10 cellular contexts compared by ENCODE assay signal in genomic region chrX:18410038-18410437, GRCh38. TPM values are rescaled to one million over a fixed set of nuclear protein-coding genes. Genes with fewer than 3 reads are reported as not detected.
DNase-seq lines count a peak whose midpoint lies in the region; ATAC-seq, FAIRE-seq and TF ChIP-seq lines count a peak whose summit lies in the region.
"Had no signal": no experiment of that assay in that cellular context is flagged by ENCODE, and none has a peak within 500 bp of the region (broad histone marks: within the 10 kb centered on the region; RNA-seq: fewer than 3 reads in every experiment).

No MANE protein-coding gene starts in this region.

- CTCF ChIA-PET in GM12878 (lab: Yijun Ruan, JAX), result interaction anchor here (0.7 to 1.5 kb wide), 6 partner anchors 18 to 923 kb away, joined by 3 to 7 read pairs (median 3); no protein-coding TSS in a partner anchor
- CTCF ChIA-PET in HepG2 (lab: Yijun Ruan, JAX; ENCODE audit: low intra/inter-chr PET ratio, low total read pairs), result no interaction called here

- intact Hi-C loops in GM12878 (cut with micrococcal nuclease; ENCODE audit: unreplicated experiment) (no loop called here), HepG2 (cut with micrococcal nuclease; ENCODE audit: unreplicated experiment) (no loop called here)

- peaks cover 3% of the 10 kb centered on the region for H3K27me3 Mint-ChIP-seq in HFFc6 (ENCODE audit: insufficient read depth)
- H3K27me3 Mint-ChIP-seq in activated T-cell treated with anti-CD3 and anti-CD28 coated beads, Interleukin-2, amount 50 U/mL, for 24 hours, result peaks cover 4% of the 10 kb centered on the region
- H3K27me3 Mint-ChIP-seq: stimulated activated naive CD8-positive, alpha-beta T cell treated with anti-CD3 and anti-CD28 coated beads, Interleukin-15, Interleukin-2, amounts not matched to agents 100 ng/mL and 50 ng/mL, for 24 hours had no signal

- ATAC-seq in GM12878 (peak; percentile 43; the same call in 1 of the 3 replicates), HepG2 (peak; percentile 59; the same call in 2 of the 3 replicates), GM18867 (IDR thresholded peaks at IDR 0.05; ENCODE audit: unreplicated experiment) (no peak), GM18511 (IDR thresholded peaks at IDR 0.05; ENCODE audit: unreplicated experiment) (no peak)

- H3K27ac ChIP-seq in GM12878 (ENCODE audit: control insufficient read depth, insufficient read depth) (no peak overlapping the region), HepG2 (ENCODE audit: extremely low read length, insufficient read depth, low read length) (no peak overlapping the region)
- H3K27ac ChIP-seq: epithelial cell of prostate had no signal

- TF ChIP-seq CTCF in D721Med (IDR thresholded peaks at IDR 0.05; ENCODE audit: insufficient read depth, missing control alignments) (peak; percentile 50), HFFc6 (IDR thresholded peaks at IDR 0.05) (peak; percentile 51; the same call in 1 of the 2 replicates), GM12878 (IDR thresholded peaks at IDR 0.05 in 2 of 3, conservative IDR thresholded peaks at IDR 0.05 in 1 of 3; ENCODE audit: control insufficient read depth in 2 of 3, extremely low read depth in 1 of 3, insufficient read depth in 1 of 3, low read depth in 3 of 3, low read length in 3 of 3) (peak; percentile 22 to 49 (median 30); a peak in 3 of 6 replicates), HepG2 (CRISPR knock-in tag; IDR thresholded peaks at IDR 0.05) (peak; percentile 55)

- H3K36me3 Mint-ChIP-seq in HFFc6 (ENCODE audit: low read depth), result no peaks in the 10 kb centered on the region
- no peaks in the 10 kb centered on the region for H3K36me3 Mint-ChIP-seq in activated T-cell treated with anti-CD3 and anti-CD28 coated beads, Interleukin-2, amount 50 U/mL, for 24 hours (ENCODE audit: low read depth)

- TF ChIP-seq POLR2A in GM12878 (IDR thresholded peaks at IDR 0.05; ENCODE audit: low read depth, low read length) (no peak), HepG2 (IDR thresholded peaks at IDR 0.05; ENCODE audit: insufficient read depth in 1 of 2, low read depth in 2 of 2, low read length in 2 of 2) (no peak)

- no peak for DNase-seq in D721Med (ENCODE audit: insufficient read length, low spot score)
- peak; percentile 35 for DNase-seq in HFFc6
- no peak for DNase-seq in GM12878 (ENCODE audit: low read depth, low spot score)
- no peak for DNase-seq in HepG2 (ENCODE audit: low spot score)
- DNase-seq in activated T-cell treated with anti-CD3 and anti-CD28 coated beads, Interleukin-2, amount 50 U/mL, for 24 hours, result no peak
- DNase-seq in GF-D8 (lab: John Stamatoyannopoulos, UW), result no peak

- TF ChIP-seq EP300 in GM12878 (IDR thresholded peaks at IDR 0.05; ENCODE audit: borderline replicate concordance in 1 of 2, control insufficient read depth in 1 of 2, low read depth in 2 of 2, low read length in 2 of 2), result no peak
- no peak for TF ChIP-seq EP300 in HepG2 (IDR thresholded peaks at IDR 0.05; ENCODE audit: low read depth in 2 of 2, low read length in 2 of 2)
- TF ChIP-seq EP300 in HepG2 (CRISPR knock-in tag; IDR thresholded peaks at IDR 0.05; ENCODE audit: borderline replicate concordance), result no peak

- POLR2A ChIA-PET in GM12878 (lab: Charles Lee), result no interaction called here
- POLR2A ChIA-PET in HepG2 (lab: Yijun Ruan, JAX), result no interaction called here

- SMC1A ChIA-PET in GM12878 (lab: Charles Lee; ENCODE audit: uncharacterized antibody, unreplicated experiment), result interaction anchor here (0.8 to 1.3 kb wide), 7 partner anchors 9 to 630 kb away, joined by 3 to 4 read pairs (median 3); partner anchors contain the start of gene CDKL5

- H4K20me1 ChIP-seq in GM12878 (ENCODE audit: control insufficient read depth, insufficient read depth) (no peaks in the 10 kb centered on the region), HepG2 (ENCODE audit: insufficient read depth, low read length) (no peaks in the 10 kb centered on the region)

- H3K9me3 ChIP-seq in GM12878 (replicated peaks; ENCODE audit: control insufficient read depth, insufficient read depth, low read length) (no peaks in the 10 kb centered on the region), HepG2 (ENCODE audit: low read length) (no peaks in the 10 kb centered on the region)

- no peaks in the 10 kb centered on the region for H3K9me3 Mint-ChIP-seq in HFFc6
- H3K9me3 Mint-ChIP-seq in activated T-cell treated with anti-CD3 and anti-CD28 coated beads, Interleukin-2, amount 50 U/mL, for 24 hours, result no peaks in the 10 kb centered on the region
- H3K9me3 Mint-ChIP-seq: stimulated activated naive CD8-positive, alpha-beta T cell treated with anti-CD3 and anti-CD28 coated beads, Interleukin-15, Interleukin-2, amounts not matched to agents 100 ng/mL and 50 ng/mL, for 24 hours had no signal

- H2AFZ ChIP-seq in GM12878 (ENCODE audit: control insufficient read depth, low read depth, low read length) (no peak overlapping the region), HepG2 (ENCODE audit: low read length) (no peak overlapping the region)

- H3K4me3 ChIP-seq in GM12878 (no peak overlapping the region), HepG2 (replicated peaks in 1 of 3; ENCODE audit: insufficient read depth in 1 of 3, low read depth in 2 of 3, low read length in 3 of 3) (no peak overlapping the region)

- peak; percentile 68 for TF ChIP-seq RAD21 in GM12878 (IDR thresholded peaks at IDR 0.05; ENCODE audit: insufficient read depth, low read depth, low read length)
- TF ChIP-seq RAD21 in HepG2 (CRISPR knock-in tag; IDR thresholded peaks at IDR 0.05), result no peak; the same call in 1 of the 2 replicates

- in situ Hi-C loops in GM12878 (cut with MboI) (no loop called here), HepG2 (cut with HindIII; ENCODE audit: extremely low pct_ligation_motif_present, low pct_unique_long_range_greater_than_20kb) (no loop called here)

- H3K36me3 ChIP-seq in GM12878 (ENCODE audit: control insufficient read depth in 2 of 2, insufficient read depth in 2 of 2, low read length in 1 of 2), result no peaks in the 10 kb centered on the region
- H3K36me3 ChIP-seq in HepG2 (replicated peaks in 1 of 2; ENCODE audit: control insufficient read depth in 1 of 2, insufficient read depth in 2 of 2, low read length in 2 of 2), result no peaks in the 10 kb centered on the region

- no peak overlapping the region for H3K4me3 Mint-ChIP-seq in HFFc6
- H3K4me3 Mint-ChIP-seq in activated T-cell treated with anti-CD3 and anti-CD28 coated beads, Interleukin-2, amount 50 U/mL, for 24 hours, result no peak overlapping the region
- H3K4me3 Mint-ChIP-seq: stimulated activated naive CD8-positive, alpha-beta T cell treated with anti-CD3 and anti-CD28 coated beads, Interleukin-15, Interleukin-2, amounts not matched to agents 100 ng/mL and 50 ng/mL, for 24 hours had no signal

- H3K4me1 Mint-ChIP-seq in HFFc6 (ENCODE audit: low read depth), result peaks cover 14% of the 10 kb centered on the region
- H3K4me1 Mint-ChIP-seq in activated T-cell treated with anti-CD3 and anti-CD28 coated beads, Interleukin-2, amount 50 U/mL, for 24 hours (ENCODE audit: low read depth), result no peaks in the 10 kb centered on the region

- H3K27me3 ChIP-seq in GM12878 (replicated peaks in 1 of 2; ENCODE audit: control insufficient read depth in 2 of 2, insufficient read depth in 2 of 2, low read length in 1 of 2) (no peaks in the 10 kb centered on the region), HepG2 (ENCODE audit: control insufficient read depth in 1 of 2, insufficient read depth in 2 of 2, low read length in 2 of 2) (no peaks in the 10 kb centered on the region)

- no peak overlapping the region for H3K27ac Mint-ChIP-seq in HFFc6
- no peak overlapping the region for H3K27ac Mint-ChIP-seq in activated T-cell treated with anti-CD3 and anti-CD28 coated beads, Interleukin-2, amount 50 U/mL, for 24 hours
- H3K27ac Mint-ChIP-seq: stimulated activated naive CD8-positive, alpha-beta T cell treated with anti-CD3 and anti-CD28 coated beads, Interleukin-15, Interleukin-2, amounts not matched to agents 100 ng/mL and 50 ng/mL, for 24 hours had no signal

- H3K79me2 ChIP-seq in GM12878 (ENCODE audit: control insufficient read depth, insufficient read depth, low read length), result no peaks in the 10 kb centered on the region
- H3K79me2 ChIP-seq in HepG2 (ENCODE audit: insufficient read depth, low read length), result no peaks in the 10 kb centered on the region

- H3K4me1 ChIP-seq in GM12878 (ENCODE audit: control insufficient read depth, insufficient read depth, low read length) (no peaks in the 10 kb centered on the region), HepG2 (ENCODE audit: insufficient read depth, low read length) (0 out of 2 replicates have a peak, but pooled peaks cover under 1% of the 10 kb centered on the region)

- peak; percentile 35 for FAIRE-seq in D721Med (lab: Jason Lieb, UNC)
- FAIRE-seq in GM12878 (lab: Jason Lieb, UNC), result no peak
- FAIRE-seq in HepG2 (lab: Jason Lieb, UNC), result peak; percentile 71

- no peak overlapping the region for H3K9ac ChIP-seq in GM12878 (ENCODE audit: control insufficient read depth, insufficient read depth, low read length)
- no peak overlapping the region for H3K9ac ChIP-seq in HepG2 (ENCODE audit: insufficient read depth, low read depth, low read length)

- WGBS in GM12878 (ENCODE audit: insufficient coverage, insufficient replicate concordance, low lambda C conversion rate, missing lambda C conversion rate), result 55% methylated on average over 5 of the region's 5 CpGs
- 70% methylated on average over 5 of the region's 5 CpGs for WGBS in HepG2 (ENCODE audit: low lambda C conversion rate)

- BruUV-seq in GM12878 (replicated peaks; lab: Mats Ljungman, UMichigan) (no TSS peak), HepG2 (replicated peaks; lab: Mats Ljungman, UMichigan) (no TSS peak)

- RAD21 ChIA-PET in GM12878 (lab: Charles Lee; ENCODE audit: unreplicated experiment), result interaction anchor here (0.8 to 2.5 kb wide), 8 partner anchors 20 to 923 kb away, joined by 3 to 5 read pairs (median 4); no protein-coding TSS in a partner anchor

- H3K4me2 ChIP-seq in GM12878 (ENCODE audit: control insufficient read depth, insufficient read depth) (no peak overlapping the region), HepG2 (ENCODE audit: low read depth, low read length) (no peak overlapping the region)

RNA-seq across cellular contexts. Expression of gene CDKL5, which starts 15.4 kb away (rescaled TPM):
- total RNA-seq in HFFc6 (2021; fragmentation: NEBNext Ultra II Directional; extraction: Animal tissue kit (Norgen Biotek cat#: 25700)), result 1 to 10 TPM; 5.6 to 5.9 (median 5.8) TPM
- total RNA-seq in GM12878 (2013; cell fraction: nucleolus; rRNA removed), result 34.6 and 36.4 TPM in 2 replicates
- 7.3 and 10.2 TPM in 2 replicates for total RNA-seq in GM12878 (2014; rRNA removed)
- 11.2 and 12.4 TPM in 2 replicates for total RNA-seq in GM12878 (2014; rRNA removed; fragmentation: Illumina TruSeq; extraction: Trizol)
- total RNA-seq in GM12878 (2021), result 14.5 and 15.3 TPM in 2 replicates
- polyA plus RNA-seq in GM12878 (2011; ENCODE audit: low read depth), result 0.59 TPM
- 1.9 and 2.3 TPM in 2 replicates for polyA plus RNA-seq in GM12878 (2011; rRNA removed)
- polyA plus RNA-seq in GM12878 (2011; cell fraction: cytosol; rRNA removed), result 0.92 and 1.1 TPM in 2 replicates
- polyA plus RNA-seq in GM12878 (2011; cell fraction: nucleus; rRNA removed), result 1.4 and 1.5 TPM in 2 replicates
- 0.93 and 1.0 TPM in 2 replicates for polyA plus RNA-seq in GM12878 (2012)
- polyA plus RNA-seq in GM12878 (2014; fragmentation: Illumina TruSeq; extraction: Trizol), result 9.4 and 11.5 TPM in 2 replicates
- polyA plus RNA-seq in GM12878 (2014; fragmentation: Nextera tagmentation; extraction: Ambion mirVana), result 1 to 10 TPM; 1.4 to 2.3 TPM
- 5.8 and 6.6 TPM in 2 replicates for polyA plus RNA-seq in GM12878 (2014; rRNA removed)
- polyA plus RNA-seq in GM12878 (2016; fragmentation: Nextera tagmentation; extraction: Ambion mirVana), result 1 to 10 TPM; 4.9 to 6.0 TPM
- 4.9 and 5.2 TPM in 2 replicates for polyA minus RNA-seq in GM12878 (2011; rRNA and poly(A)+ RNA removed)
- 1.0 and 1.1 TPM in 2 replicates for polyA minus RNA-seq in GM12878 (2011; cell fraction: cytosol; rRNA and poly(A)+ RNA removed)
- 2.4 and 2.5 TPM in 2 replicates for polyA minus RNA-seq in GM12878 (2011; cell fraction: nucleus; rRNA and poly(A)+ RNA removed)
- 7.0 and 9.2 TPM in 2 replicates for total RNA-seq in HepG2 (2016; rRNA removed; fragmentation: Illumina TruSeq; extraction: Trizol)
- 2.6 and 4.6 TPM in 2 replicates for total RNA-seq in HepG2 (2016; cell fraction: cytosol; rRNA removed; fragmentation: Illumina TruSeq; extraction: Trizol; ENCODE audit: low read depth)
- total RNA-seq in HepG2 (2016; cell fraction: insoluble cytoplasmic fraction; rRNA removed; fragmentation: Illumina TruSeq; extraction: Trizol), result 5.7 and 8.2 TPM in 2 replicates
- 3.7 and 3.9 TPM in 2 replicates for total RNA-seq in HepG2 (2016; cell fraction: membrane; rRNA removed; fragmentation: Illumina TruSeq; extraction: Trizol)
- 14.0 and 14.8 TPM in 2 replicates for total RNA-seq in HepG2 (2016; cell fraction: nucleus; rRNA removed; fragmentation: Illumina TruSeq; extraction: Trizol)
- polyA plus RNA-seq in HepG2 (2011; rRNA removed), result 2.1 and 2.8 TPM in 2 replicates
- 1.3 and 1.5 TPM in 2 replicates for polyA plus RNA-seq in HepG2 (2011; cell fraction: cytosol; rRNA removed)
- polyA plus RNA-seq in HepG2 (2011; cell fraction: nucleus; rRNA removed), result 2.6 and 3.3 TPM in 2 replicates
- 2.1 and 2.2 TPM in 2 replicates for polyA plus RNA-seq in HepG2 (2012)
- 0.06 and 0.17 TPM in 2 replicates for polyA plus RNA-seq in HepG2 (2016; cell fraction: cytosol; fragmentation: Illumina TruSeq; extraction: Trizol; ENCODE audit: low read depth)
- polyA plus RNA-seq in HepG2 (2016; cell fraction: insoluble cytoplasmic fraction; fragmentation: Illumina TruSeq; extraction: Trizol; ENCODE audit: low read depth), result 2.9 and 3.0 TPM in 2 replicates
- 0.21 and 0.27 TPM in 2 replicates for polyA plus RNA-seq in HepG2 (2016; cell fraction: membrane; fragmentation: Illumina TruSeq; extraction: Trizol; ENCODE audit: low read depth)
- polyA plus RNA-seq in HepG2 (2016; cell fraction: nucleus; fragmentation: Illumina TruSeq; extraction: Trizol; ENCODE audit: insufficient read depth, low read depth), result 8.9 and 9.6 TPM in 2 replicates
- 6.2 and 9.6 TPM in 2 replicates for polyA minus RNA-seq in HepG2 (2011; rRNA and poly(A)+ RNA removed; ENCODE audit: low replicate concordance)
- 3.5 and 4.9 TPM in 2 replicates for polyA minus RNA-seq in HepG2 (2011; cell fraction: cytosol; rRNA and poly(A)+ RNA removed)
- polyA minus RNA-seq in HepG2 (2011; cell fraction: nucleus; rRNA and poly(A)+ RNA removed), result 13.6 and 13.8 TPM in 2 replicates

RNA-seq across cellular contexts. Expression of gene SCML2, which starts 55.5 kb away (rescaled TPM):
- 1 to 10 TPM in 5 of 6 experiments, under 1 TPM in 1; 0.97 to 2.8 (median 2.4) TPM for total RNA-seq in HFFc6 (2021; fragmentation: NEBNext Ultra II Directional; extraction: Animal tissue kit (Norgen Biotek cat#: 25700))
- total RNA-seq in GM12878 (2013; cell fraction: nucleolus; rRNA removed), result 0.81 and 1.1 TPM in 2 replicates
- total RNA-seq in GM12878 (2014; rRNA removed), result 2.0 and 2.5 TPM in 2 replicates
- 2.7 and 3.2 TPM in 2 replicates for total RNA-seq in GM12878 (2014; rRNA removed; fragmentation: Illumina TruSeq; extraction: Trizol)
- total RNA-seq in GM12878 (2021), result 1.5 and 1.9 TPM in 2 replicates
- polyA plus RNA-seq in GM12878 (2011; ENCODE audit: low read depth), result 0.05 TPM
- polyA plus RNA-seq in GM12878 (2011; rRNA removed), result 1.9 and 2.0 TPM in 2 replicates
- 0.85 and 1.3 TPM in 2 replicates for polyA plus RNA-seq in GM12878 (2011; cell fraction: cytosol; rRNA removed)
- polyA plus RNA-seq in GM12878 (2011; cell fraction: nucleus; rRNA removed), result 1.3 and 1.7 TPM in 2 replicates
- polyA plus RNA-seq in GM12878 (2012), result 0.14 and 0.35 TPM in 2 replicates
- polyA plus RNA-seq in GM12878 (2014; fragmentation: Illumina TruSeq; extraction: Trizol), result 2.8 TPM in 2 replicates
- polyA plus RNA-seq in GM12878 (2014; fragmentation: Nextera tagmentation; extraction: Ambion mirVana), result 1 to 10 TPM; 1.5 to 2.9 TPM
- polyA plus RNA-seq in GM12878 (2014; rRNA removed), result 2.3 and 2.4 TPM in 2 replicates
- polyA plus RNA-seq in GM12878 (2016; fragmentation: Nextera tagmentation; extraction: Ambion mirVana), result 1 to 10 TPM; 3.5 to 4.4 TPM
- 0.77 and 1.1 TPM in 2 replicates for polyA minus RNA-seq in GM12878 (2011; rRNA and poly(A)+ RNA removed)
- 0.53 and 0.62 TPM in 2 replicates for polyA minus RNA-seq in GM12878 (2011; cell fraction: cytosol; rRNA and poly(A)+ RNA removed)
- polyA minus RNA-seq in GM12878 (2011; cell fraction: nucleus; rRNA and poly(A)+ RNA removed), result 0.48 and 0.60 TPM in 2 replicates
- total RNA-seq in HepG2 (2016; rRNA removed; fragmentation: Illumina TruSeq; extraction: Trizol), result 7.6 and 8.7 TPM in 2 replicates
- total RNA-seq in HepG2 (2016; cell fraction: cytosol; rRNA removed; fragmentation: Illumina TruSeq; extraction: Trizol; ENCODE audit: low read depth), result 2.7 and 3.4 TPM in 2 replicates
- total RNA-seq in HepG2 (2016; cell fraction: insoluble cytoplasmic fraction; rRNA removed; fragmentation: Illumina TruSeq; extraction: Trizol), result 6.9 and 9.9 TPM in 2 replicates
- 3.2 and 3.8 TPM in 2 replicates for total RNA-seq in HepG2 (2016; cell fraction: membrane; rRNA removed; fragmentation: Illumina TruSeq; extraction: Trizol)
- 6.9 and 7.2 TPM in 2 replicates for total RNA-seq in HepG2 (2016; cell fraction: nucleus; rRNA removed; fragmentation: Illumina TruSeq; extraction: Trizol)
- polyA plus RNA-seq in HepG2 (2011; rRNA removed), result 4.5 and 5.1 TPM in 2 replicates
- polyA plus RNA-seq in HepG2 (2011; cell fraction: cytosol; rRNA removed), result 2.6 and 3.2 TPM in 2 replicates
- 3.9 and 4.4 TPM in 2 replicates for polyA plus RNA-seq in HepG2 (2011; cell fraction: nucleus; rRNA removed)
- polyA plus RNA-seq in HepG2 (2012), result 4.2 and 4.4 TPM in 2 replicates
- 0.35 and 0.52 TPM in 2 replicates for polyA plus RNA-seq in HepG2 (2016; cell fraction: cytosol; fragmentation: Illumina TruSeq; extraction: Trizol; ENCODE audit: low read depth)
- 9.5 and 13.2 TPM in 2 replicates for polyA plus RNA-seq in HepG2 (2016; cell fraction: insoluble cytoplasmic fraction; fragmentation: Illumina TruSeq; extraction: Trizol; ENCODE audit: low read depth)
- 1.8 and 2.3 TPM in 2 replicates for polyA plus RNA-seq in HepG2 (2016; cell fraction: membrane; fragmentation: Illumina TruSeq; extraction: Trizol; ENCODE audit: low read depth)
- polyA plus RNA-seq in HepG2 (2016; cell fraction: nucleus; fragmentation: Illumina TruSeq; extraction: Trizol; ENCODE audit: insufficient read depth, low read depth), result 13.4 and 13.9 TPM in 2 replicates
- 1.1 and 4.9 TPM in 2 replicates for polyA minus RNA-seq in HepG2 (2011; rRNA and poly(A)+ RNA removed; ENCODE audit: low replicate concordance)
- 3.4 and 3.9 TPM in 2 replicates for polyA minus RNA-seq in HepG2 (2011; cell fraction: cytosol; rRNA and poly(A)+ RNA removed)
- 5.2 and 5.9 TPM in 2 replicates for polyA minus RNA-seq in HepG2 (2011; cell fraction: nucleus; rRNA and poly(A)+ RNA removed)

Comparison
In these comparisons a context has a peak if more than half of its experiments do, and no peak if none do; other contexts are left out.
1. ATAC-seq: peak in GM12878 (single experiment) and HepG2 (single experiment); none in GM18867 (single experiment) and GM18511 (single experiment).
2. Peak in every context shown above with its lines, with median percentiles within 50 percentile points of each other: CTCF ChIP-seq.